ENCODE assay signal across 33 cellular contexts in the genomic region with DNA sequence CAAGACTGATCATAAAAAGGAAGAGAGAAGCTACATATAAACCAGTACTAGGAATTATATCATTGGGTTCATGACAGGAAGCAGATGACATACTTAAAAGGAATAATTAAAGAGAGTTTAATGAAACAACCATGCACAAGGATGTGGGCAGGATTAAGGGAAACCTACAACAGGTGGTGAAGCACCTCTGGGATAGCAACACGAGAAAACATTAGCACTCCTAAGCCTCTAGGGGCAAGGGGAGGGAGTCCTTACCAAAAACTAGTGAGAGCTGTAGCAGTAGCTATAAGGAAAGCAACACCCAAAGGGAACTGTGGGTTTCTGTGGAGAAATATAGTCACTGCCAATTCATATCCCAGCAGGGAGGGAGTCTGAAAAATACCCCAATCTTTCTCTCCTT. TPM values are rescaled to one million over a fixed set of nuclear protein-coding genes. Genes with fewer than 3 reads are reported as not detected.
DNase-seq lines count a peak whose midpoint lies in the region; ATAC-seq, FAIRE-seq and TF ChIP-seq lines count a peak whose summit lies in the region.
"Had no signal": no experiment of that assay in that cellular context is flagged by ENCODE, and none has a peak within 500 bp of the region (broad histone marks: within the 10 kb centered on the region; RNA-seq: fewer than 3 reads in every experiment).

No MANE protein-coding gene starts in this region.

- intact Hi-C loops in GM12878 (cut with micrococcal nuclease; ENCODE audit: unreplicated experiment) (no loop called here), tibial artery (cut with DNase I; ENCODE audit: low total_unique reads) (no loop called here)

- H2AFZ ChIP-seq in DND-41 (ENCODE audit: low read depth, low read length), result no peak overlapping the region
- no peak overlapping the region for H2AFZ ChIP-seq in GM12878 (ENCODE audit: control insufficient read depth, low read depth, low read length)

- TF ChIP-seq EP300 in GM12878 (IDR thresholded peaks at IDR 0.05; ENCODE audit: borderline replicate concordance in 1 of 2, control insufficient read depth in 1 of 2, low read depth in 2 of 2, low read length in 2 of 2), result no peak

- H3K27me3 ChIP-seq in DND-41 (ENCODE audit: insufficient read depth, low read length, poor library complexity), result no peaks in the 10 kb centered on the region
- H3K27me3 ChIP-seq in H7 (ENCODE audit: control insufficient read depth, insufficient read depth, low read length), result no peaks in the 10 kb centered on the region
- H3K27me3 ChIP-seq in GM12878 (replicated peaks in 1 of 2; ENCODE audit: control insufficient read depth in 2 of 2, insufficient read depth in 2 of 2, low read length in 1 of 2), result no peaks in the 10 kb centered on the region; a peak in 1 of 4 replicates
- no peaks in the 10 kb centered on the region for H3K27me3 ChIP-seq in tibial artery
- H3K27me3 ChIP-seq: BE2C, cardiac muscle cell, left lung, ovary, SJSA1, upper lobe of left lung had no signal

- peak; percentile 63 for ATAC-seq in DND-41 (ENCODE audit: insufficient read depth, low read depth)
- ATAC-seq in GM12878, result peak; percentile 39; the same call in 1 of the 3 replicates
- no peak for ATAC-seq in GM21737 (IDR thresholded peaks at IDR 0.05; ENCODE audit: unreplicated experiment)
- ATAC-seq: activated T-cell treated with anti-CD3 and anti-CD28 coated beads, Interleukin-2, amount 50 U/mL, for 4 hours; CD8-positive, alpha-beta T cell; left lung; stimulated activated naive B cell treated with anti-CD40 and anti-IgM and Interleukin-4, amounts not matched to agents 10 μg/mL and 1 μg/mL and 100 μg/mL, for 72 hours; T-cell had no signal

- no peaks in the 10 kb centered on the region for H3K36me3 ChIP-seq in DND-41 (ENCODE audit: insufficient read depth, low read length)
- no peaks in the 10 kb centered on the region for H3K36me3 ChIP-seq in H7 (replicated peaks; ENCODE audit: control insufficient read depth, insufficient read depth, low read length)
- no peaks in the 10 kb centered on the region for H3K36me3 ChIP-seq in GM12878 (ENCODE audit: control insufficient read depth in 2 of 2, insufficient read depth in 2 of 2, low read length in 1 of 2)
- no peaks in the 10 kb centered on the region for H3K36me3 ChIP-seq in tibial artery
- H3K36me3 ChIP-seq: BE2C, cardiac muscle cell, left lung, ovary, SJSA1, upper lobe of left lung had no signal

- RAD21 ChIA-PET in GM12878 (lab: Charles Lee; ENCODE audit: unreplicated experiment), result no interaction called here

- H3K4me1 ChIP-seq in DND-41 (ENCODE audit: insufficient read depth, low read length), result no peaks in the 10 kb centered on the region
- H3K4me1 ChIP-seq in GM12878 (ENCODE audit: control insufficient read depth, insufficient read depth, low read length), result no peaks in the 10 kb centered on the region
- H3K4me1 ChIP-seq in tibial artery, result no peaks in the 10 kb centered on the region
- H3K4me1 ChIP-seq: BE2C, left lung, SJSA1, upper lobe of left lung had no signal

- BruUV-seq in GM12878 (replicated peaks; lab: Mats Ljungman, UMichigan), result no TSS peak

- H3K4me2 ChIP-seq in DND-41 (ENCODE audit: insufficient read depth, low read length) (no peak overlapping the region), GM12878 (ENCODE audit: control insufficient read depth, insufficient read depth) (no peak overlapping the region)

- no peak for TF ChIP-seq RAD21 in GM12878 (IDR thresholded peaks at IDR 0.05; ENCODE audit: insufficient read depth, low read depth, low read length)

- H3K9ac ChIP-seq in DND-41 (ENCODE audit: low read depth, low read length), result no peak overlapping the region
- no peak overlapping the region for H3K9ac ChIP-seq in GM12878 (ENCODE audit: control insufficient read depth, insufficient read depth, low read length)

- no peak overlapping the region for H3K4me3 ChIP-seq in DND-41 (ENCODE audit: low read depth in 1 of 2, low read length in 2 of 2)
- no peak overlapping the region for H3K4me3 ChIP-seq in H7 (ENCODE audit: insufficient read depth, low read depth, low read length)
- H3K4me3 ChIP-seq in GM12878, result no peak overlapping the region
- no peak overlapping the region for H3K4me3 ChIP-seq in tibial artery
- H3K4me3 ChIP-seq: cardiac muscle cell, left lung, ovary, SJSA1, upper lobe of left lung had no signal

- peak; percentile 18 for FAIRE-seq in GM12878 (lab: Jason Lieb, UNC)
- FAIRE-seq: astrocyte, small intestine had no signal

- H3K9me3 ChIP-seq in DND-41 (ENCODE audit: insufficient read depth, low read length, severe bottlenecking) (no peaks in the 10 kb centered on the region), GM12878 (replicated peaks; ENCODE audit: control insufficient read depth, insufficient read depth, low read length) (no peaks in the 10 kb centered on the region), tibial artery (no peaks in the 10 kb centered on the region)
- H3K9me3 ChIP-seq: BE2C, left lung, ovary, SJSA1, upper lobe of left lung had no signal

- SMC1A ChIA-PET in GM12878 (lab: Charles Lee; ENCODE audit: uncharacterized antibody, unreplicated experiment), result interaction anchor here (1.7 kb wide), 1 partner anchor 13 kb away, joined by 4 read pairs; no protein-coding TSS in a partner anchor

- H3K27ac ChIP-seq in DND-41 (ENCODE audit: low read length), result no peak overlapping the region
- no peak overlapping the region for H3K27ac ChIP-seq in GM12878 (ENCODE audit: control insufficient read depth, insufficient read depth)
- H3K27ac ChIP-seq in tibial artery, result no peak overlapping the region
- H3K27ac ChIP-seq: cardiac muscle cell, HL-60, left lung, ovary, SJSA1, upper lobe of left lung had no signal

- TF ChIP-seq CTCF in DND-41 (IDR thresholded peaks at IDR 0.05; ENCODE audit: borderline replicate concordance, extremely low read depth, low read length, poor library complexity, severe bottlenecking) (no peak), GM12878 (IDR thresholded peaks at IDR 0.05 in 2 of 3, conservative IDR thresholded peaks at IDR 0.05 in 1 of 3; ENCODE audit: control insufficient read depth in 2 of 3, extremely low read depth in 1 of 3, insufficient read depth in 1 of 3, low read depth in 3 of 3, low read length in 3 of 3) (no peak), tibial artery (IDR thresholded peaks at IDR 0.05) (no peak)

- DNase-seq in DND-41, result no peak
- peak; percentile 64 for DNase-seq in H7
- DNase-seq in NCI-H524 treated with DMSO at 0.1 percent for 48 hours (lab: John Stamatoyannopoulos, UW), result peak; percentile 62
- no peak for DNase-seq in GM12878 (ENCODE audit: low read depth, low spot score)
- no peak for DNase-seq in DMS79 (lab: John Stamatoyannopoulos, UW)
- no peak for DNase-seq in NCI-H1105 treated with DMSO at 0.1 percent for 48 hours (lab: John Stamatoyannopoulos, UW)
- DNase-seq in tibial artery, result no peak
- DNase-seq: activated B cell treated with CpG ODN at 0.5 μM for 24 hours; activated gamma-delta T cell; activated naive CD8-positive, alpha-beta T cell treated with anti-CD3 and anti-CD28 coated beads, Interleukin-2, amount 10 ng/mL, durations not matched to agents 7 days and 5 days; activated T-cell treated with anti-CD3 and anti-CD28 coated beads, Interleukin-2, amount 50 U/mL, for 4 hours; BE2C; CD8-positive, alpha-beta T cell; cortex of kidney; effector memory CD4-positive, alpha-beta T cell; GOT3; hypothalamus; Karpas-422; left lung; mesenchymal stem cell; NCI-H1694 treated with DMSO at 0.1 percent for 48 hours; NCI-H526; ovary; small intestine; stimulated activated naive B cell treated with anti-CD40 and anti-IgM and Interleukin-4, amounts not matched to agents 10 μg/mL and 1 μg/mL and 100 μg/mL, for 72 hours; substantia nigra; T-cell; upper lobe of left lung had no signal

- CTCF ChIA-PET in GM12878 (lab: Yijun Ruan, JAX), result no interaction called here

- no peak for TF ChIP-seq POLR2A in GM12878 (IDR thresholded peaks at IDR 0.05; ENCODE audit: low read depth, low read length)

- 0% methylated on average over 1 of the region's 1 CpG for WGBS in GM12878 (ENCODE audit: insufficient coverage, insufficient replicate concordance, low lambda C conversion rate, missing lambda C conversion rate)

- POLR2A ChIA-PET in GM12878 (lab: Charles Lee), result no interaction called here

- H3K79me2 ChIP-seq in DND-41 (ENCODE audit: insufficient read depth, low read length) (no peaks in the 10 kb centered on the region), GM12878 (ENCODE audit: control insufficient read depth, insufficient read depth, low read length) (no peaks in the 10 kb centered on the region)

- H4K20me1 ChIP-seq in DND-41 (ENCODE audit: insufficient read depth, low read length) (no peaks in the 10 kb centered on the region), GM12878 (ENCODE audit: control insufficient read depth, insufficient read depth) (no peaks in the 10 kb centered on the region)

- in situ Hi-C loops in GM12878 (cut with MboI), result no loop called here

RNA-seq across cellular contexts. Expression of gene THOC2, which starts 7.2 kb away (rescaled TPM):
- total RNA-seq in H7 (2014; rRNA removed; shearing (Covaris generic)), result 43.3 and 65.8 TPM in 2 replicates
- total RNA-seq in GM12878 (2013; cell fraction: nucleolus; rRNA removed), result 552 and 556 TPM in 2 replicates
- total RNA-seq in GM12878 (2014; rRNA removed) (64.8 and 85.6 TPM in 2 replicates), GM12878 (2014; rRNA removed; fragmentation: Illumina TruSeq; extraction: Trizol) (107 and 114 TPM in 2 replicates), GM12878 (2021) (69.3 and 69.9 TPM in 2 replicates)
- 39.9 TPM for polyA plus RNA-seq in GM12878 (2011; ENCODE audit: low read depth)
- polyA plus RNA-seq in GM12878 (2011; rRNA removed) (136 and 209 TPM in 2 replicates), GM12878 (2014; fragmentation: Illumina TruSeq; extraction: Trizol) (97.0 and 115 TPM in 2 replicates), GM12878 (2014; fragmentation: Nextera tagmentation; extraction: Ambion mirVana) (100 to 1,000 TPM in 1 of 2 experiments, 10 to 100 TPM in 1; 65.9 to 100 TPM), GM12878 (2014; rRNA removed) (57.0 and 71.3 TPM in 2 replicates), GM12878 (2016; fragmentation: Nextera tagmentation; extraction: Ambion mirVana) (10 to 100 TPM; 74.6 to 75.7 TPM)
- 31.2 and 32.3 TPM in 2 replicates for polyA plus RNA-seq in GM12878 (2011; cell fraction: cytosol; rRNA removed)
- 189 and 222 TPM in 2 replicates for polyA plus RNA-seq in GM12878 (2011; cell fraction: nucleus; rRNA removed)
- 50.7 and 64.0 TPM in 2 replicates for polyA plus RNA-seq in GM12878 (2012)
- 78.8 and 88.8 TPM in 2 replicates for polyA minus RNA-seq in GM12878 (2011; rRNA and poly(A)+ RNA removed)
- polyA minus RNA-seq in GM12878 (2011; cell fraction: cytosol; rRNA and poly(A)+ RNA removed), result 21.8 and 27.4 TPM in 2 replicates
- 129 and 143 TPM in 2 replicates for polyA minus RNA-seq in GM12878 (2011; cell fraction: nucleus; rRNA and poly(A)+ RNA removed)

Comparison
In these comparisons a context has a peak if more than half of its experiments do, and no peak if none do; other contexts are left out.
1. DNase-seq: peak in H7 (single experiment) and NCI-H524 treated with DMSO at 0.1 percent for 48 hours (single experiment); none in DND-41 (single experiment), GM12878 (single experiment), DMS79 (single experiment), NCI-H1105 treated with DMSO at 0.1 percent for 48 hours (single experiment) and tibial artery (0 of 2).